Comparison of ENCODE assay signal across 29 cellular contexts in the genomic region with DNA sequence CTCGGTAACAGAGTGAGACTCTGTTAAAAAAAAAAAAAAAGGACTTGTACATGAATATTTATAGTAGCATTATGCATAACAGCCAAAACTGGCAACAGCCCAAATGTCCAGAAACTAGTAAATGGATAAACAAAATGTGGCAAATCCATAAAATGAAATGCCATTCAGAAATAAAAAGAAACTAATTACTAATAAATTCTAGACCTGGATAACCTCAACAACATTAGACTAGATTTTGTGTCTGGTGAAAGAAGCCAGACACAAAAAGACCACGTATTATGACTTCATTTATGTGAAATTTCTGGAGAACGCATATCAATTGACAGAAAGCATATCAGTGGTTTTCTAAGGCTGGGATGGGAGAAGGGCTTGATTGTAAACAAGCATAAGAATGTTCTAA.
"Had no signal": no experiment of that assay in that cellular context is flagged by ENCODE, and none has a peak within 500 bp of the region (broad histone marks: within the 10 kb centered on the region; RNA-seq: fewer than 3 reads in every experiment).

No MANE protein-coding gene starts in this region.

- H3K4me1 ChIP-seq: ascending aorta had no signal

- DNase-seq: activated B cell treated with CpG ODN at 0.5 μM for 24 hours; activated CD4-positive, alpha-beta memory T cell treated with anti-CD3 and anti-CD28 coated beads, Interleukin-2, amount 10 ng/mL, durations not matched to agents 7 days and 5 days; activated CD4-positive, alpha-beta T cell treated with anti-CD3 and anti-CD28 coated beads for 36 hours; activated CD4-positive, alpha-beta T cell treated with anti-CD3 and anti-CD28 coated beads for 48 hours; activated CD4-positive, alpha-beta T cell treated with anti-CD3 and anti-CD28 coated beads, Interleukin-2, amount 10 ng/mL, durations not matched to agents 7 days and 5 days; activated CD4-positive, alpha-beta T cell treated with anti-CD3 and anti-CD28 coated beads, Interleukin-2, amount 50 U/mL, for 48 hours; activated CD4-positive, CD25-positive, alpha-beta regulatory T cell treated with anti-CD3 and anti-CD28 coated beads, Interleukin-2, amount 50 U/mL, for 72 hours; activated CD8-positive, alpha-beta memory T cell treated with anti-CD3 and anti-CD28 coated beads for 24 hours; activated CD8-positive, alpha-beta memory T cell treated with anti-CD3 and anti-CD28 coated beads, Interleukin-2, amount 10 ng/mL, durations not matched to agents 7 days and 5 days; activated CD8-positive, alpha-beta memory T cell treated with anti-CD3 and anti-CD28 coated beads, Interleukin-2, amount 50 U/mL, for 48 hours; activated CD8-positive, alpha-beta T cell treated with anti-CD3 and anti-CD28 coated beads, Interleukin-2, amount 10 ng/mL, durations not matched to agents 7 days and 5 days; activated effector memory CD4-positive, alpha-beta T cell treated with Interleukin-2 at 50 U/mL for 16 hours; activated gamma-delta T cell; activated naive CD4-positive, alpha-beta T cell treated with anti-CD3 and anti-CD28 coated beads, Interleukin-2, amount 10 ng/mL, durations not matched to agents 7 days and 5 days; activated naive CD4-positive, alpha-beta T cell treated with Interleukin-2 at 50 U/mL for 16 hours; activated naive CD8-positive, alpha-beta T cell treated with anti-CD3 and anti-CD28 coated beads, Interleukin-2, amount 10 ng/mL, durations not matched to agents 7 days and 5 days; activated naive CD8-positive, alpha-beta T cell treated with anti-CD3 and anti-CD28 coated beads, Interleukin-2, amount 50 U/mL, for 24 hours; activated T-cell treated with anti-CD3 and anti-CD28 coated beads, Interleukin-2, amount 50 U/mL, for 24 hours; activated T-cell treated with anti-CD3 and anti-CD28 coated beads, Interleukin-2, amount 50 U/mL, for 48 hours; amygdala; anterior cingulate cortex; caudate nucleus; cerebellar nuclear complex; T-helper 1 cell; T-helper 2 cell; T-helper 9 cell had no signal

- H3K27ac ChIP-seq: ascending aorta, cardiac muscle cell, VCaP had no signal

- H3K27me3 ChIP-seq: ascending aorta, cardiac muscle cell had no signal

- H3K4me3 ChIP-seq: ascending aorta, cardiac muscle cell had no signal

- ATAC-seq: activated CD4-positive, alpha-beta T cell treated with anti-CD3 and anti-CD28 coated beads for 36 hours; activated CD8-positive, alpha-beta memory T cell treated with anti-CD3 and anti-CD28 coated beads, Interleukin-2, amount 10 ng/mL, durations not matched to agents 7 days and 5 days; activated CD8-positive, alpha-beta T cell treated with anti-CD3 and anti-CD28 coated beads, Interleukin-2, amount 10 ng/mL, durations not matched to agents 7 days and 5 days; activated naive CD8-positive, alpha-beta T cell treated with anti-CD3 and anti-CD28 coated beads, Interleukin-2, amount 50 U/mL, for 24 hours had no signal

- H3K9me3 ChIP-seq: ascending aorta had no signal

- H3K36me3 ChIP-seq: ascending aorta, cardiac muscle cell had no signal
